12 cellular contexts compared by ENCODE assay signal in the genomic region with DNA sequence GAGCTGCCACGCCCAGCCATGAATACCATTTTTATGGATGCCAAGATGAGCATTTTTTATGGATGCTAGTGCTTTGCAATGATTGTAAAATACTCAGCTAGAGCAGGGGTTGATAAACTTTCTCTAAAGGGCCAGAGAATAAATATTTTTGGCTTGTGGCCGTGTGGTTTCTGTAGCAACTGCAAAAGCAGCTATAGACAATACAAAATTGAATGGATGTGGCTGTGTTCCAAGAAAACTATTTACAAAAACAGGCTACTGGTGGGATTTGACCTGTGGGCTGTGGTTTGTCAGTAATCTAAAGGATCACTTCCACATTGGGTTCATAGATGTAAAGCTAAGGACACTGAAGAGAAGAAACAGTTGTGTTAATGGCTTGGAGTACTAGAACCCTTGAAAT. TPM values are rescaled to one million over a fixed set of nuclear protein-coding genes. Genes with fewer than 3 reads are reported as not detected.
DNase-seq lines count a peak whose midpoint lies in the region; ATAC-seq and TF ChIP-seq lines count a peak whose summit lies in the region.
"Had no signal": no experiment of that assay in that cellular context is flagged by ENCODE, and none has a peak within 500 bp of the region (broad histone marks: within the 10 kb centered on the region; RNA-seq: fewer than 3 reads in every experiment).

No MANE protein-coding gene starts in this region.

- ATAC-seq in HG02678 (IDR thresholded peaks at IDR 0.05; ENCODE audit: unreplicated experiment) = no peak
- ATAC-seq: activated CD8-positive, alpha-beta T cell treated with anti-CD3 and anti-CD28 coated beads for 36 hours; GM12878 had no signal

- no peak overlapping the region for H3K27ac Mint-ChIP-seq in nephron progenitor cell
- H3K27ac Mint-ChIP-seq: activated CD8-positive, alpha-beta T cell treated with anti-CD3 and anti-CD28 coated beads for 36 hours had no signal

- H3K4me1 Mint-ChIP-seq in nephron progenitor cell = peaks cover 32% of the 10 kb centered on the region

- H3K9me3 Mint-ChIP-seq in nephron progenitor cell = no peaks in the 10 kb centered on the region
- H3K9me3 Mint-ChIP-seq: activated CD8-positive, alpha-beta T cell treated with anti-CD3 and anti-CD28 coated beads for 36 hours had no signal

- H3K4me3 Mint-ChIP-seq in nephron progenitor cell = no peak overlapping the region
- H3K4me3 Mint-ChIP-seq: activated CD8-positive, alpha-beta T cell treated with anti-CD3 and anti-CD28 coated beads for 36 hours had no signal

- DNase-seq in HCEC 1CT = peak; percentile 24
- peak; percentile 42 for DNase-seq in NCI-H345 (lab: John Stamatoyannopoulos, UW)
- DNase-seq in dermis microvascular lymphatic vessel endothelial cell (ENCODE audit: low read depth in 2 of 2) = peak; percentile 57 to 84
- peak; percentile 72 for DNase-seq in pulmonary artery endothelial cell (ENCODE audit: low read depth, low spot score)
- DNase-seq in nephron progenitor cell = no peak
- no peak for DNase-seq in activated CD4-positive, alpha-beta T cell treated with anti-CD3 and anti-CD28 coated beads, Interleukin-2, amount 50 U/mL, for 48 hours
- DNase-seq: activated CD8-positive, alpha-beta T cell treated with anti-CD3 and anti-CD28 coated beads for 36 hours; left ventricle myocardium inferior; MM.1S; NCI-H2107 had no signal

- no peak for TF ChIP-seq CTCF in nephron progenitor cell (IDR thresholded peaks at IDR 0.05)

- peaks cover 57% of the 10 kb centered on the region for H3K36me3 Mint-ChIP-seq in nephron progenitor cell (ENCODE audit: low read depth)

- no peaks in the 10 kb centered on the region for H3K27me3 Mint-ChIP-seq in nephron progenitor cell (ENCODE audit: low read depth, poor library complexity)
- H3K27me3 Mint-ChIP-seq: activated CD8-positive, alpha-beta T cell treated with anti-CD3 and anti-CD28 coated beads for 36 hours had no signal

RNA-seq across cellular contexts. Expression of a gene that starts 56.0 kb away (rescaled TPM):
- total RNA-seq in dermis microvascular lymphatic vessel endothelial cell = 12.8 and 34.6 TPM in 2 replicates
- 22.3 and 42.4 TPM in 2 replicates for total RNA-seq in pulmonary artery endothelial cell

Comparison
In these comparisons a context has a peak if more than half of its experiments do, and no peak if none do; other contexts are left out.
1. DNase-seq: peak in HCEC 1CT (single experiment), NCI-H345 (single experiment), dermis microvascular lymphatic vessel endothelial cell (2 of 2) and pulmonary artery endothelial cell (single experiment); none in nephron progenitor cell (single experiment) and activated CD4-positive, alpha-beta T cell treated with anti-CD3 and anti-CD28 coated beads, Interleukin-2, amount 50 U/mL, for 48 hours (0 of 2).